In the genomic region with DNA sequence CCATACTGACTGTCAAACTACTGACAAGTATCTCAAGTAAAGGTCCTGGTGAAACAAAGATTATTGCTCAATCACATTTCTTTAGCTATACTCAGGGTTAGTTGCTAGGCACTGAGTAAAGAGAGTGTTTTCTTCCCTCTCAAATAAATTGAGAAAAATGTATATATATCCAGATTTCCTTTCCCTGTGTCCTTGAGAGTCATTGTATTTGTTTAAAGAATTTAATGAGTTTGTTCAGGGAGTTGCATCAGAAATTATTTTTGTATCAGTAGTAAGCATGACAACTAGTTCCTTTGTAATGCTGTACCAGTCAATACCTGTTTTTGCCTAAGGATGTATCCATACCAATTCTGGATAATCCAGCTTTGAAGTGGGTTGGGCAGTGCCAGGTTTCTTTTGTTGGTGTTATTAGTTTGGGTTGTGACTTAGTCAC, we compare ENCODE assay signal across 1 cellular context.
TF ChIP-seq lines count a peak whose summit lies in the region.

No MANE protein-coding gene starts in this region.

TF ChIP-seq in GM23338, 12 proteins besides CTCF, POLR2A, EP300 and RAD21 (continued from another document):
- TF ChIP-seq, protein P1, sequence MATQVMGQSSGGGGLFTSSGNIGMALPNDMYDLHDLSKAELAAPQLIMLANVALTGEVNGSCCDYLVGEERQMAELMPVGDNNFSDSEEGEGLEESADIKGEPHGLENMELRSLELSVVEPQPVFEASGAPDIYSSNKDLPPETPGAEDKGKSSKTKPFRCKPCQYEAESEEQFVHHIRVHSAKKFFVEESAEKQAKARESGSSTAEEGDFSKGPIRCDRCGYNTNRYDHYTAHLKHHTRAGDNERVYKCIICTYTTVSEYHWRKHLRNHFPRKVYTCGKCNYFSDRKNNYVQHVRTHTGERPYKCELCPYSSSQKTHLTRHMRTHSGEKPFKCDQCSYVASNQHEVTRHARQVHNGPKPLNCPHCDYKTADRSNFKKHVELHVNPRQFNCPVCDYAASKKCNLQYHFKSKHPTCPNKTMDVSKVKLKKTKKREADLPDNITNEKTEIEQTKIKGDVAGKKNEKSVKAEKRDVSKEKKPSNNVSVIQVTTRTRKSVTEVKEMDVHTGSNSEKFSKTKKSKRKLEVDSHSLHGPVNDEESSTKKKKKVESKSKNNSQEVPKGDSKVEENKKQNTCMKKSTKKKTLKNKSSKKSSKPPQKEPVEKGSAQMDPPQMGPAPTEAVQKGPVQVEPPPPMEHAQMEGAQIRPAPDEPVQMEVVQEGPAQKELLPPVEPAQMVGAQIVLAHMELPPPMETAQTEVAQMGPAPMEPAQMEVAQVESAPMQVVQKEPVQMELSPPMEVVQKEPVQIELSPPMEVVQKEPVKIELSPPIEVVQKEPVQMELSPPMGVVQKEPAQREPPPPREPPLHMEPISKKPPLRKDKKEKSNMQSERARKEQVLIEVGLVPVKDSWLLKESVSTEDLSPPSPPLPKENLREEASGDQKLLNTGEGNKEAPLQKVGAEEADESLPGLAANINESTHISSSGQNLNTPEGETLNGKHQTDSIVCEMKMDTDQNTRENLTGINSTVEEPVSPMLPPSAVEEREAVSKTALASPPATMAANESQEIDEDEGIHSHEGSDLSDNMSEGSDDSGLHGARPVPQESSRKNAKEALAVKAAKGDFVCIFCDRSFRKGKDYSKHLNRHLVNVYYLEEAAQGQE (IDR thresholded peaks at IDR 0.05; ENCODE audit: unreplicated experiment), result no peak
- no peak for TF ChIP-seq NANOG (IDR thresholded peaks at IDR 0.05; ENCODE audit: borderline replicate concordance)
- TF ChIP-seq, protein P2, sequence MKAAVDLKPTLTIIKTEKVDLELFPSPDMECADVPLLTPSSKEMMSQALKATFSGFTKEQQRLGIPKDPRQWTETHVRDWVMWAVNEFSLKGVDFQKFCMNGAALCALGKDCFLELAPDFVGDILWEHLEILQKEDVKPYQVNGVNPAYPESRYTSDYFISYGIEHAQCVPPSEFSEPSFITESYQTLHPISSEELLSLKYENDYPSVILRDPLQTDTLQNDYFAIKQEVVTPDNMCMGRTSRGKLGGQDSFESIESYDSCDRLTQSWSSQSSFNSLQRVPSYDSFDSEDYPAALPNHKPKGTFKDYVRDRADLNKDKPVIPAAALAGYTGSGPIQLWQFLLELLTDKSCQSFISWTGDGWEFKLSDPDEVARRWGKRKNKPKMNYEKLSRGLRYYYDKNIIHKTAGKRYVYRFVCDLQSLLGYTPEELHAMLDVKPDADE (IDR thresholded peaks at IDR 0.05), result no peak
